ENCODE assay signal across 9 cellular contexts in genomic region chr21:38807987-38808386, GRCh38.
A peak's percentile ranks its signal among the peaks of the same experiment; 100 is the strongest.
DNase-seq lines count a peak whose midpoint lies in the region; ATAC-seq and TF ChIP-seq lines count a peak whose summit lies in the region.
"Had no signal": no experiment of that assay in that cellular context is flagged by ENCODE, and none has a peak within 500 bp of the region (broad histone marks: within the 10 kb centered on the region; RNA-seq: fewer than 3 reads in every experiment).

No MANE protein-coding gene starts in this region.

- peak overlapping the region; percentile 95 for H3K9ac ChIP-seq in BLaER1
- H3K9ac ChIP-seq: KMS-11 had no signal

- H3K27me3 ChIP-seq in BLaER1, result no peaks in the 10 kb centered on the region

- peaks cover 51% of the 10 kb centered on the region for H3K4me1 Mint-ChIP-seq in nephron progenitor cell

- no peak for ATAC-seq in HG02885 (IDR thresholded peaks at IDR 0.05; ENCODE audit: poor library complexity, unreplicated experiment)

- no peaks in the 10 kb centered on the region for H3K9me3 Mint-ChIP-seq in nephron progenitor cell

- peak overlapping the region; percentile 95 for H3K4me3 Mint-ChIP-seq in nephron progenitor cell

- no peak for TF ChIP-seq CTCF in coronary artery (IDR thresholded peaks at IDR 0.05)
- no peak for TF ChIP-seq CTCF in nephron progenitor cell (IDR thresholded peaks at IDR 0.05)

- H3K9me3 ChIP-seq in BLaER1 (peaks cover 4% of the 10 kb centered on the region; the same call in 1 of the 2 replicates), KOPT-K1 (ENCODE audit: insufficient read depth, low read length, poor library complexity, severe bottlenecking) (no peaks in the 10 kb centered on the region)

- H4K20me1 ChIP-seq in BLaER1, result peaks cover 66% of the 10 kb centered on the region

- no peak overlapping the region for H3K27ac Mint-ChIP-seq in nephron progenitor cell

- H3K27ac ChIP-seq in BLaER1, result peak overlapping the region; percentile 96; the same call in 1 of the 2 replicates
- H3K27ac ChIP-seq in KOPT-K1 (ENCODE audit: low read depth, low read length, poor library complexity, severe bottlenecking), result peak overlapping the region; percentile 89
- peak overlapping the region; percentile 71 to 97 for H3K27ac ChIP-seq in coronary artery
- H3K27ac ChIP-seq: KMS-11 had no signal

- H3K4me1 ChIP-seq in BLaER1, result peaks cover 46% of the 10 kb centered on the region

- H3K4me3 ChIP-seq in BLaER1 (peak overlapping the region; percentile 96), coronary artery (peak overlapping the region; percentile 91)

- H3K27me3 Mint-ChIP-seq in nephron progenitor cell (ENCODE audit: low read depth, poor library complexity), result peaks cover 5% of the 10 kb centered on the region

- peak overlapping the region; percentile 93 for H3K4me2 ChIP-seq in BLaER1
- H3K4me2 ChIP-seq: KMS-11 had no signal

- peaks cover 27% of the 10 kb centered on the region for H3K36me3 Mint-ChIP-seq in nephron progenitor cell (ENCODE audit: low read depth)

- H3K36me3 ChIP-seq in BLaER1 (peaks cover 39% of the 10 kb centered on the region), KOPT-K1 (ENCODE audit: insufficient read depth, low read length) (peaks cover 67% of the 10 kb centered on the region)

- DNase-seq in coronary artery (ENCODE audit: low spot score), result no peak
- DNase-seq in nephron progenitor cell, result no peak
- DNase-seq in MV-4-11 (lab: John Stamatoyannopoulos, UW), result no peak
- DNase-seq in NCI-H446 treated with DMSO at 0.1 percent for 48 hours (lab: John Stamatoyannopoulos, UW), result no peak
- DNase-seq in iPS-NIHi7 (ENCODE audit: extremely low spot score), result no peak
